ENCODE assay signal across 21 cellular contexts in the genomic region with DNA sequence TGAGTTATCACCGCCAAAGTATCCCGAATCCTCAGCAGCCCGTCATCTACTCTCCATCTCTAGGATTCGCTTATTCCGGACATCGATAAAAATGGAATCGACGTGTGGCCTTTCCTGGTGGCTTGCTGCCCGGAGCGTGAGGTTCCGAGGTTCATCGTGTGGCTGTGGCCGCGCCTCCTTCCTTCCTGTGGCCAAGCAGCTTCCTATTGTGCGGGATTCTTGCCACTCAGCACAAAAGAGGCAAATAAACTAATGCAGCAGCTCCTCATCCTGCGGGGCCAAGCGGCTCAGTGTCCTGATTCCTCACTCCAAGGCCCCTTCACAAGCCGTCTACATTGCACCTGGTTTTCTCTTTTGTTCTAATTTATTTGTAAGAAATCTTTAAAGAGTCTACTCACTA.
"Had no signal": no experiment of that assay in that cellular context is flagged by ENCODE, and none has a peak within 500 bp of the region (broad histone marks: within the 10 kb centered on the region; RNA-seq: fewer than 3 reads in every experiment).

No MANE protein-coding gene starts in this region.

- H3K27ac ChIP-seq: hepatocyte, left ventricle myocardium inferior, ovary, right atrium auricular region, right lobe of liver, tibial nerve, uterus had no signal

- H3K4me1 ChIP-seq: left ventricle myocardium inferior, right atrium auricular region, right lobe of liver, tibial nerve, uterus had no signal

- H3K27me3 ChIP-seq: hepatocyte, ovary, right atrium auricular region, right lobe of liver, tibial nerve, uterus had no signal

- ATAC-seq: natural killer cell treated with Interleukin-12 subunit alpha and Interleukin-12 subunit beta and Interleukin-15 and Interleukin-18, amount 100 ng/mL, for 72 hours; right lobe of liver; stimulated activated memory B cell treated with anti-CD40 and anti-IgM and Interleukin-4, amounts not matched to agents 10 μg/mL and 1 μg/mL and 100 μg/mL, for 72 hours; stimulated activated naive CD8-positive, alpha-beta T cell treated with anti-CD3 and anti-CD28 coated beads, Interleukin-15, amount 100 ng/mL, for 72 hours had no signal

- H3K9me3 ChIP-seq: ovary, right atrium auricular region, right lobe of liver, tibial nerve, uterus had no signal

- H3K4me3 ChIP-seq: hepatocyte, left ventricle myocardium inferior, lung, ovary, right atrium auricular region, right lobe of liver, smooth muscle cell, tibial nerve, uterus had no signal

- DNase-seq: islet precursor cell; left ventricle myocardium inferior; mesendoderm; naive B cell; ovary; right lobe of liver; stimulated activated CD4-positive, alpha-beta T cell treated with anti-CD3 and anti-CD28 coated beads, Interleukin-1b, Interleukin-23, amount 100 ng/mL, for 48 hours; stimulated activated CD4-positive, alpha-beta T cell treated with anti-CD3 and anti-CD28 coated beads, Interleukin-2, amount 100 ng/mL, for 48 hours; stimulated activated CD4-positive, alpha-beta T cell treated with anti-CD3 and anti-CD28 coated beads, Interleukin-4, amount 100 ng/mL, for 4 hours; stimulated activated CD8-positive, alpha-beta memory T cell treated with anti-CD3 and anti-CD28 coated beads, Interleukin-4, amount 100 ng/mL, for 48 hours; stimulated activated naive CD4-positive, alpha-beta T cell treated with Interleukin-2 at 50 U/mL for 16 hours; stimulated activated naive CD8-positive, alpha-beta T cell treated with anti-CD3 and anti-CD28 coated beads, Interleukin-15, amount 100 ng/mL, for 72 hours; substantia nigra; uterus had no signal

- H3K36me3 ChIP-seq: left ventricle myocardium inferior, ovary, right atrium auricular region, right lobe of liver, tibial nerve, uterus had no signal
